Comparison of ENCODE assay signal across 8 cellular contexts in the genomic region with DNA sequence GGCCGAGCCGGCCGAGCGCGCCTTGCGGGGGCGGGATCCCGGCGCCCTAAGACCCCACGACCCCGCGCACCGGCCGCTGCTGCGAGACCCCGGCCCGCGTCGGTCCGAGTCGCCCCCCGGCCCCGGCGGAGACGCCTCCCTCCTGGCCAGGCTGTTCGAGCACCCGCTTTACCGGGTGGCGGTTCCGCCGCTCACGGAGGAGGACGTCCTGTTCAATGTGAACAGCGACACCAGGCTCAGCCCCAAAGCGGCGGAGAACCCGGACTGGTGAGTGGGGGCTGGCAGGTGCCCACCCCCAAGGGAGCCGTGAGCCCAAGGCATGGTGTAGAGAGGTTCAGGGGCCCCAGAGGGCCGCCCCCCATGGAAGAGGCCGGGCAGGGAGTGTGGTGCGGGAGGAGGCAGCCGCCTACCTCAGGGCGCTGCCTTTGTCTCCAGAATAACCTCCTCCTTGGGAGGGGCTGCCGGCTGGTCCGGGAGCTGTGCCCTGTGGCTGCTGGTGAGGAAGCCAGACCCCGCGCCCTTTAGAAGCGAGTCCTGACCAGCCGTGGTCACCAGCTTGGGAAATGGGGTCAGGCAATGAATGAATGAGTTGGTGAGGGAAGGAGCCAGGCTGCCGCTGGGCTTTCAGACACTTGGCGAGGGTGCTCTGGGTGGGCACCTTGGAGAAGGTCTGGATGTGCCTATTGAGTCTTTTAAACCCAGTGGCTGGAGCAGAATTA. TPM values are rescaled to one million over a fixed set of nuclear protein-coding genes. Genes with fewer than 3 reads are reported as not detected.
DNase-seq lines count a peak whose midpoint lies in the region; ATAC-seq and TF ChIP-seq lines count a peak whose summit lies in the region.

No MANE protein-coding gene starts in this region.

- H3K4me3 ChIP-seq in HFF-Myc (replicated peaks; ENCODE audit: low read depth, low read length) (peak overlapping the region; percentile 79), endodermal cell (ENCODE audit: low read length) (peak overlapping the region; percentile 83)
- no peak overlapping the region for H3K4me3 ChIP-seq in naive thymus-derived CD4-positive, alpha-beta T cell (ENCODE audit: low read length)

- H3K9me3 Mint-ChIP-seq in endodermal cell = no peaks in the 10 kb centered on the region
- H3K9me3 Mint-ChIP-seq in naive thymus-derived CD4-positive, alpha-beta T cell = no peaks in the 10 kb centered on the region

- H3K27me3 Mint-ChIP-seq in endodermal cell (ENCODE audit: insufficient read depth) = peaks cover 1% of the 10 kb centered on the region
- peaks cover 34 to 53% (median 37%) of the 10 kb centered on the region in 5 donors for H3K27me3 Mint-ChIP-seq in naive thymus-derived CD4-positive, alpha-beta T cell

- in situ Hi-C loops in ACHN (cut with HindIII; ENCODE audit: low pct_ligation_motif_present, low pct_unique_long_range_greater_than_20kb, low sequenced_read_pairs) = no loop called here

- peak overlapping the region; percentile 73 for H3K4me3 Mint-ChIP-seq in endodermal cell
- peak overlapping the region in 8 of 10 donors; percentile 16 to 70 (median 32) for H3K4me3 Mint-ChIP-seq in naive thymus-derived CD4-positive, alpha-beta T cell

- H3K36me3 Mint-ChIP-seq in endodermal cell (ENCODE audit: low read depth) = peaks cover 35% of the 10 kb centered on the region
- peaks cover 0 to 3% (median 0%) of the 10 kb centered on the region in 5 donors for H3K36me3 Mint-ChIP-seq in naive thymus-derived CD4-positive, alpha-beta T cell

- ATAC-seq in naive thymus-derived CD4-positive, alpha-beta T cell = no peak
- ATAC-seq in GM19455 (IDR thresholded peaks at IDR 0.05; ENCODE audit: unreplicated experiment) (no peak), HG02970 (IDR thresholded peaks at IDR 0.05; ENCODE audit: low FRiP score, unreplicated experiment) (no peak)

- POLR2A ChIA-PET in naive thymus-derived CD4-positive, alpha-beta T cell (lab: Charles Lee) = no interaction called here
- POLR2A ChIA-PET in HEK293T (lab: Yijun Ruan, JAX) = no interaction called here

- no peak for TF ChIP-seq CTCF in HFF-Myc (IDR thresholded peaks at IDR 0.05; ENCODE audit: low read depth, low read length, missing control alignments)
- peak; percentile 21 for TF ChIP-seq CTCF in endodermal cell (conservative IDR thresholded peaks at IDR 0.05)

- no peak overlapping the region for H3K27ac ChIP-seq in endodermal cell (ENCODE audit: low read depth, low read length)
- H3K27ac ChIP-seq in naive thymus-derived CD4-positive, alpha-beta T cell (ENCODE audit: low read depth, low read length) = no peak overlapping the region

- peaks cover 7% of the 10 kb centered on the region for H3K27me3 ChIP-seq in endodermal cell (ENCODE audit: control insufficient read depth, insufficient read depth, low read length, poor library complexity, severe bottlenecking)
- H3K27me3 ChIP-seq in naive thymus-derived CD4-positive, alpha-beta T cell (ENCODE audit: control insufficient read depth in 2 of 2, insufficient read depth in 2 of 2, low read length in 2 of 2) = peaks cover 0 to 5% of the 10 kb centered on the region in 2 donors

- peaks cover 29% of the 10 kb centered on the region for H3K4me1 Mint-ChIP-seq in endodermal cell
- H3K4me1 Mint-ChIP-seq in naive thymus-derived CD4-positive, alpha-beta T cell = peaks cover 0 to 6% (median 4%) of the 10 kb centered on the region in 7 donors

- CTCF ChIA-PET in naive thymus-derived CD4-positive, alpha-beta T cell (lab: Charles Lee) = no interaction called here
- CTCF ChIA-PET in HEK293T (lab: Yijun Ruan, JAX) = no interaction called here

- peaks cover 3% of the 10 kb centered on the region for H3K4me1 ChIP-seq in endodermal cell (ENCODE audit: control insufficient read depth, insufficient read depth, low read length)
- H3K4me1 ChIP-seq in naive thymus-derived CD4-positive, alpha-beta T cell (ENCODE audit: control insufficient read depth in 2 of 2, insufficient read depth in 2 of 2, low read length in 2 of 2) = no peaks in the 10 kb centered on the region

- intact Hi-C loops in naive thymus-derived CD4-positive, alpha-beta T cell (cut with micrococcal nuclease) = no loop called here

- DNase-seq in ACHN = peak; percentile 25
- DNase-seq in HFF-Myc (ENCODE audit: extremely low read depth, low read depth) = no peak
- peak; percentile 71 for DNase-seq in endodermal cell
- no peak for DNase-seq in naive thymus-derived CD4-positive, alpha-beta T cell
- no peak for DNase-seq in CD1c-positive myeloid dendritic cell (ENCODE audit: extremely low spot score)
- no peak for DNase-seq in HEK293T (ENCODE audit: extremely low spot score)

- 2% methylated on average over 10 to 51 of the region's 51 CpGs for WGBS in endodermal cell (ENCODE audit: insufficient coverage in 1 of 2, insufficient read length in 1 of 2), 2 experiments

- H3K9ac ChIP-seq in endodermal cell (ENCODE audit: extremely low read depth, low read length, poor library complexity, severe bottlenecking) = peak overlapping the region; percentile 38

- H3K27ac Mint-ChIP-seq in endodermal cell = peak overlapping the region; percentile 36
- H3K27ac Mint-ChIP-seq in naive thymus-derived CD4-positive, alpha-beta T cell = no peak overlapping the region

- no peaks in the 10 kb centered on the region for H3K9me3 ChIP-seq in endodermal cell (ENCODE audit: control insufficient read depth, low read length)
- no peaks in the 10 kb centered on the region for H3K9me3 ChIP-seq in naive thymus-derived CD4-positive, alpha-beta T cell (ENCODE audit: control insufficient read depth in 2 of 3, low read length in 3 of 3)

- H3K36me3 ChIP-seq in endodermal cell (ENCODE audit: control insufficient read depth, insufficient read depth, low read length) = peaks cover 10% of the 10 kb centered on the region
- no peaks in the 10 kb centered on the region for H3K36me3 ChIP-seq in naive thymus-derived CD4-positive, alpha-beta T cell (ENCODE audit: control insufficient read depth in 2 of 3, insufficient read depth in 3 of 3, low read length in 3 of 3)

TF ChIP-seq in HEK293T, 16 proteins besides CTCF, POLR2A, EP300 and RAD21:
- TF ChIP-seq FOXK2 (IDR thresholded peaks at IDR 0.05) (no peak), CTBP1 (IDR thresholded peaks at IDR 0.05; ENCODE audit: borderline replicate concordance) (no peak), SUZ12 (IDR thresholded peaks at IDR 0.05) (no peak), LEF1 (IDR thresholded peaks at IDR 0.05; ENCODE audit: borderline replicate concordance) (no peak), ZNF384 (IDR thresholded peaks at IDR 0.05) (no peak), BHLHE40 (IDR thresholded peaks at IDR 0.05; ENCODE audit: borderline replicate concordance) (no peak)

RNA-seq across cellular contexts. Expression of a gene that starts 1.3 kb away (rescaled TPM):
- 10 to 100 TPM; 33.5 to 53.5 TPM for total RNA-seq in endodermal cell
- polyA plus RNA-seq in endodermal cell (2013, experiment 1 of 2) = 19.9 TPM
- polyA plus RNA-seq in endodermal cell (2013, experiment 2 of 2) = 18.4 TPM
- total RNA-seq in naive thymus-derived CD4-positive, alpha-beta T cell = 10 to 100 TPM in 1 of 5 experiments, 1 to 10 TPM in 3, under 1 TPM in 1; 0.22 to 27.0 (median 4.6) TPM
- polyA plus RNA-seq in naive thymus-derived CD4-positive, alpha-beta T cell = not detected

Comparison
In these comparisons a context has a peak if more than half of its experiments do, and no peak if none do; other contexts are left out.
1. DNase-seq: peak in ACHN (single experiment) and endodermal cell (single experiment); none in HFF-Myc (single experiment), naive thymus-derived CD4-positive, alpha-beta T cell (0 of 9), CD1c-positive myeloid dendritic cell (single experiment) and HEK293T (single experiment).